8 cellular contexts compared by ENCODE assay signal in genomic region chr17:42744283-42744805, GRCh38. TPM values are rescaled to one million over a fixed set of nuclear protein-coding genes. Genes with fewer than 3 reads are reported as not detected.
DNase-seq lines count a peak whose midpoint lies in the region; ATAC-seq, FAIRE-seq and TF ChIP-seq lines count a peak whose summit lies in the region.

No MANE protein-coding gene starts in this region.

- peak; percentile 44 for ATAC-seq in HG02938 (IDR thresholded peaks at IDR 0.05; ENCODE audit: unreplicated experiment)

- no peaks in the 10 kb centered on the region for H4K20me1 ChIP-seq in H1 (replicated peaks in 1 of 2; ENCODE audit: control insufficient read depth in 1 of 2, insufficient read depth in 2 of 2, low read length in 2 of 2)

- peaks cover 9 to 14% (median 13%) of the 10 kb centered on the region in 4 experiments for H3K27me3 ChIP-seq in H1 (replicated peaks in 1 of 4; ENCODE audit: control insufficient read depth in 3 of 4, extremely low read depth in 1 of 4, insufficient read depth in 3 of 4, low read length in 3 of 4)

- no peak overlapping the region for H4K8ac ChIP-seq in H1 (ENCODE audit: extremely low read depth, insufficient read depth, low read length)

- H3K27ac ChIP-seq in H1 (ENCODE audit: low read depth, low read length) = peak overlapping the region; percentile 85

- 0 out of 4 replicates have a peak, but pooled peaks of 1 of the 3 experiments have one; percentile 6 for TF ChIP-seq CTCF in H1 (IDR thresholded peaks at IDR 0.05; ENCODE audit: control extremely low read depth in 1 of 3, insufficient read depth in 1 of 3, low read depth in 1 of 3, low read length in 3 of 3)

- no peak overlapping the region for H3K23ac ChIP-seq in H1 (ENCODE audit: insufficient read length)

- H3K79me1 ChIP-seq in H1 (ENCODE audit: low read depth, low read length) = no peaks in the 10 kb centered on the region; the same call in 1 of the 2 replicates

- DNase-seq in activated CD8-positive, alpha-beta memory T cell treated with anti-CD3 and anti-CD28 coated beads for 4 hours (ENCODE audit: low read depth in 2 of 2) = peak; percentile 42
- DNase-seq in activated CD8-positive, alpha-beta memory T cell treated with anti-CD3 and anti-CD28 coated beads for 24 hours = no peak
- DNase-seq in NCI-H226 (peak; percentile 50), H1 (ENCODE audit: low read depth in 1 of 2, low spot score in 2 of 2) (peak in 1 of 2 experiments; percentile 19), midbrain (lab: John Stamatoyannopoulos, UW) (peak; percentile 57)
- peak; percentile 61 to 63 for DNase-seq in activated CD4-positive, alpha-beta T cell treated with anti-CD3 and anti-CD28 coated beads, Interleukin-2, amount 50 U/mL, for 4 hours
- peak; percentile 35 to 36 for DNase-seq in stimulated activated CD8-positive, alpha-beta memory T cell treated with anti-CD3 and anti-CD28 coated beads, Interleukin-2, amount 100 ng/mL, for 1 hour (ENCODE audit: low read depth in 2 of 2)

- no peak overlapping the region for H2BK15ac ChIP-seq in H1 (ENCODE audit: low read length)

- 0 out of 2 replicates have a peak overlapping the region, but pooled peaks have one; percentile 28 for H2AFZ ChIP-seq in H1 (ENCODE audit: low read length)

- TF ChIP-seq RAD21 in H1 (IDR thresholded peaks at IDR 0.05 in 1 of 2, conservative IDR thresholded peaks at IDR 0.05 in 1 of 2; ENCODE audit: low read depth in 2 of 2, low read length in 2 of 2) = no peak

- no peak overlapping the region for H3K14ac ChIP-seq in H1 (ENCODE audit: insufficient read length)

- H2BK12ac ChIP-seq in H1 (ENCODE audit: low read depth, low read length) = no peak overlapping the region

- POLR2A ChIA-PET in H1 (lab: Charles Lee; ENCODE audit: partially characterized antibody) = interaction anchor here (1.2 to 1.7 kb wide), 4 partner anchors 11 to 184 kb away, joined by 3 read pairs; no protein-coding TSS in a partner anchor

- TF ChIP-seq POLR2A in H1 (IDR thresholded peaks at IDR 0.05; ENCODE audit: control extremely low read depth in 1 of 2, low read depth in 2 of 2, low read length in 2 of 2) = peak in 1 of 2 experiments; percentile 65; a peak in 1 of 3 replicates

- CTCF ChIA-PET in H1 (lab: Charles Lee; ENCODE audit: partially characterized antibody) = interaction anchor here (0.8 to 1.2 kb wide), 2 partner anchors 14 to 18 kb away, joined by 3 read pairs; no protein-coding TSS in a partner anchor

- H3K9ac ChIP-seq in H1 (replicated peaks in 1 of 4; ENCODE audit: extremely low read depth in 1 of 4, low read depth in 3 of 4, low read length in 3 of 4) = peak overlapping the region; percentile 46 to 83 (median 73)

- FAIRE-seq in H1 (lab: Jason Lieb, UNC) = no peak

- no peak overlapping the region for H2AK5ac ChIP-seq in H1 (ENCODE audit: low read depth, low read length)

- peak overlapping the region; percentile 95 for H3K18ac ChIP-seq in H1 (ENCODE audit: extremely low read depth, low read length)

- peak overlapping the region; percentile 79 to 80 for H3K4me2 ChIP-seq in H1 (ENCODE audit: insufficient read depth in 1 of 2, low read depth in 2 of 2, low read length in 2 of 2)

- H3K23me2 ChIP-seq in H1 (ENCODE audit: low read depth, low read length) = peaks cover 2% of the 10 kb centered on the region; the same call in 1 of the 2 replicates

- peak overlapping the region; percentile 95 for H4K5ac ChIP-seq in H1 (ENCODE audit: insufficient read length, low read depth, low read length)

- H2BK5ac ChIP-seq in H1 (ENCODE audit: low read depth, low read length) = peak overlapping the region; percentile 79

- H3K4me1 ChIP-seq in H1 (replicated peaks in 1 of 4; ENCODE audit: control insufficient read depth in 3 of 4, insufficient read depth in 4 of 4, low read length in 3 of 4) = peaks cover 0 to 7% (median 6%) of the 10 kb centered on the region in 4 experiments; a peak in 5 of 7 replicates

- H2BK120ac ChIP-seq in H1 (replicated peaks; ENCODE audit: low read depth, low read length) = no peak overlapping the region

- H3K4ac ChIP-seq in H1 (replicated peaks; ENCODE audit: insufficient read length, low read depth, low read length) = peak overlapping the region; percentile 65

- peak overlapping the region; percentile 93 for H4K91ac ChIP-seq in H1 (replicated peaks; ENCODE audit: insufficient read length, low read length)

- H3K79me2 ChIP-seq in H1 (ENCODE audit: control insufficient read depth in 1 of 2, insufficient read depth in 2 of 2, low read length in 2 of 2) = peaks cover 0 to 12% of the 10 kb centered on the region in 2 experiments; a peak in 3 of 4 replicates

- WGBS in H1 (ENCODE audit: extremely low coverage in 1 of 2, insufficient coverage in 1 of 2, insufficient read length in 1 of 2, insufficient replicate concordance in 2 of 2, low coverage in 1 of 2, low lambda C conversion rate in 2 of 2, missing lambda C conversion rate in 1 of 2), 2 experiments = 6% methylated on average over 15 of the region's 32 CpGs; no CpG with 5 or more reads in 1 of the 2 experiments

- H3K36me3 ChIP-seq in H1 (ENCODE audit: control insufficient read depth in 2 of 4, insufficient read depth in 4 of 4, low read length in 3 of 4) = no peaks in the 10 kb centered on the region

- TF ChIP-seq EP300 in H1 (IDR thresholded peaks at IDR 0.05; ENCODE audit: borderline replicate concordance in 1 of 2, low read depth in 2 of 2, low read length in 2 of 2) = no peak

- peaks cover 0 to 3% of the 10 kb centered on the region in 2 experiments; a peak in 1 of 4 replicates for H3K9me3 ChIP-seq in H1 (ENCODE audit: insufficient read depth in 2 of 2, low read depth in 1 of 2, low read length in 1 of 2)

- H3K56ac ChIP-seq in H1 (replicated peaks; ENCODE audit: insufficient read length, low read depth, low read length) = peak overlapping the region; percentile 33

- H2BK20ac ChIP-seq in H1 (ENCODE audit: low read length) = no peak overlapping the region; the same call in 1 of the 2 replicates

- H3K4me3 ChIP-seq in H1 (ENCODE audit: extremely low read depth in 1 of 4, insufficient read depth in 2 of 4, low read depth in 3 of 4, low read length in 4 of 4) = peak overlapping the region; percentile 39 to 72 (median 64)

TF ChIP-seq in H1, 55 proteins besides CTCF, POLR2A, EP300 and RAD21 (continues in another document):
- TF ChIP-seq RBBP5 (IDR thresholded peaks at IDR 0.05; ENCODE audit: borderline replicate concordance, low read depth, low read length) = no peak

RNA-seq across cellular contexts. Expression of gene EZH1, which starts 0.5 kb away (rescaled TPM):
- total RNA-seq in H1 (2021; fragmentation: NEBNext Ultra II Directional; extraction: Animal tissue kit (Norgen Biotek cat#: 25700)) = 18.5 and 20.8 TPM in 2 replicates
- polyA plus RNA-seq in H1 (2011; rRNA removed) = 17.4 and 22.9 TPM in 2 replicates
- 28.3 TPM for polyA plus RNA-seq in H1 (2011; cell fraction: cytosol; rRNA removed)
- 64.4 TPM for polyA plus RNA-seq in H1 (2011; cell fraction: nucleus; rRNA removed)
- polyA plus RNA-seq in H1 (2012, experiment 1 of 2) = 16.2 to 21.8 TPM (median 17.8 TPM) in 4 replicates
- 3.2 TPM for polyA plus RNA-seq in H1 (2012, experiment 2 of 2)
- 9.3 TPM for polyA plus RNA-seq in H1 (2013, experiment 1 of 2)
- polyA plus RNA-seq in H1 (2013, experiment 2 of 2) = 7.9 TPM
- 32.7 and 33.7 TPM in 2 replicates for polyA minus RNA-seq in H1 (2011; rRNA and poly(A)+ RNA removed)
- polyA minus RNA-seq in H1 (2011; cell fraction: cytosol; rRNA and poly(A)+ RNA removed) = 11.9 TPM
- 51.8 TPM for polyA minus RNA-seq in H1 (2011; cell fraction: nucleus; rRNA and poly(A)+ RNA removed)

RNA-seq across cellular contexts. Expression of gene RAMP2, which starts 16.7 kb away (rescaled TPM):
- total RNA-seq in H1 (2021; fragmentation: NEBNext Ultra II Directional; extraction: Animal tissue kit (Norgen Biotek cat#: 25700)) = 12.0 and 13.4 TPM in 2 replicates
- 41.5 and 41.7 TPM in 2 replicates for polyA plus RNA-seq in H1 (2011; rRNA removed)
- polyA plus RNA-seq in H1 (2011; cell fraction: cytosol; rRNA removed) = 25.5 TPM
- polyA plus RNA-seq in H1 (2011; cell fraction: nucleus; rRNA removed) = 18.2 TPM
- polyA plus RNA-seq in H1 (2012, experiment 1 of 2) = 19.9 to 27.2 TPM (median 21.6 TPM) in 4 replicates
- polyA plus RNA-seq in H1 (2012, experiment 2 of 2) = 31.2 TPM
- 17.8 TPM for polyA plus RNA-seq in H1 (2013, experiment 1 of 2)
- polyA plus RNA-seq in H1 (2013, experiment 2 of 2) = 17.4 TPM
- 8.1 and 15.1 TPM in 2 replicates for polyA minus RNA-seq in H1 (2011; rRNA and poly(A)+ RNA removed)
- 7.0 TPM for polyA minus RNA-seq in H1 (2011; cell fraction: cytosol; rRNA and poly(A)+ RNA removed)
- 2.2 TPM for polyA minus RNA-seq in H1 (2011; cell fraction: nucleus; rRNA and poly(A)+ RNA removed)

RNA-seq across cellular contexts. Expression of gene VPS25, which starts 28.9 kb away (rescaled TPM):
- 83.9 and 88.2 TPM in 2 replicates for total RNA-seq in H1 (2021; fragmentation: NEBNext Ultra II Directional; extraction: Animal tissue kit (Norgen Biotek cat#: 25700))
- 150 and 188 TPM in 2 replicates for polyA plus RNA-seq in H1 (2011; rRNA removed)
- polyA plus RNA-seq in H1 (2011; cell fraction: cytosol; rRNA removed) = 162 TPM
- 115 TPM for polyA plus RNA-seq in H1 (2011; cell fraction: nucleus; rRNA removed)
- 82.0 to 129 TPM (median 116 TPM) in 4 replicates for polyA plus RNA-seq in H1 (2012, experiment 1 of 2)
- polyA plus RNA-seq in H1 (2012, experiment 2 of 2) = 170 TPM
- polyA plus RNA-seq in H1 (2013, experiment 1 of 2) = 73.5 TPM
- 76.5 TPM for polyA plus RNA-seq in H1 (2013, experiment 2 of 2)
- 91.1 and 95.6 TPM in 2 replicates for polyA minus RNA-seq in H1 (2011; rRNA and poly(A)+ RNA removed)
- 31.3 TPM for polyA minus RNA-seq in H1 (2011; cell fraction: cytosol; rRNA and poly(A)+ RNA removed)
- polyA minus RNA-seq in H1 (2011; cell fraction: nucleus; rRNA and poly(A)+ RNA removed) = 62.0 TPM

RNA-seq across cellular contexts. Expression of gene WNK4, which starts 36.1 kb away (rescaled TPM):
- total RNA-seq in H1 (2021; fragmentation: NEBNext Ultra II Directional; extraction: Animal tissue kit (Norgen Biotek cat#: 25700)) = 1.2 and 1.7 TPM in 2 replicates
- polyA plus RNA-seq in H1 (2011; rRNA removed) = 0.21 and 0.86 TPM in 2 replicates
- polyA plus RNA-seq in H1 (2011; cell fraction: cytosol; rRNA removed) = 0.34 TPM
- 1.7 TPM for polyA plus RNA-seq in H1 (2011; cell fraction: nucleus; rRNA removed)
- 0.50 to 1.3 TPM (median 0.91 TPM) in 4 replicates for polyA plus RNA-seq in H1 (2012, experiment 1 of 2)
- 0.34 TPM for polyA plus RNA-seq in H1 (2012, experiment 2 of 2)
- 0.75 TPM for polyA plus RNA-seq in H1 (2013, experiment 1 of 2)
- polyA plus RNA-seq in H1 (2013, experiment 2 of 2) = 0.64 TPM
- polyA minus RNA-seq in H1 (2011; rRNA and poly(A)+ RNA removed) = 0.32 and 0.56 TPM in 2 replicates
- 0.37 TPM for polyA minus RNA-seq in H1 (2011; cell fraction: cytosol; rRNA and poly(A)+ RNA removed)
- 0.80 TPM for polyA minus RNA-seq in H1 (2011; cell fraction: nucleus; rRNA and poly(A)+ RNA removed)

RNA-seq across cellular contexts. Expression of gene COA3, which starts 54.2 kb away (rescaled TPM):
- 68.4 and 71.2 TPM in 2 replicates for total RNA-seq in H1 (2021; fragmentation: NEBNext Ultra II Directional; extraction: Animal tissue kit (Norgen Biotek cat#: 25700))
- polyA plus RNA-seq in H1 (2011; rRNA removed) = 137 and 143 TPM in 2 replicates
- 101 TPM for polyA plus RNA-seq in H1 (2011; cell fraction: cytosol; rRNA removed)
- polyA plus RNA-seq in H1 (2011; cell fraction: nucleus; rRNA removed) = 67.6 TPM
- polyA plus RNA-seq in H1 (2012, experiment 1 of 2) = 96.5 to 107 TPM (median 101 TPM) in 4 replicates
- polyA plus RNA-seq in H1 (2012, experiment 2 of 2) = 126 TPM
- polyA plus RNA-seq in H1 (2013, experiment 1 of 2) = 65.6 TPM
- 70.2 TPM for polyA plus RNA-seq in H1 (2013, experiment 2 of 2)
- polyA minus RNA-seq in H1 (2011; rRNA and poly(A)+ RNA removed) = 55.0 and 55.5 TPM in 2 replicates
- polyA minus RNA-seq in H1 (2011; cell fraction: cytosol; rRNA and poly(A)+ RNA removed) = 24.8 TPM
- 31.7 TPM for polyA minus RNA-seq in H1 (2011; cell fraction: nucleus; rRNA and poly(A)+ RNA removed)
